In the genomic region with DNA sequence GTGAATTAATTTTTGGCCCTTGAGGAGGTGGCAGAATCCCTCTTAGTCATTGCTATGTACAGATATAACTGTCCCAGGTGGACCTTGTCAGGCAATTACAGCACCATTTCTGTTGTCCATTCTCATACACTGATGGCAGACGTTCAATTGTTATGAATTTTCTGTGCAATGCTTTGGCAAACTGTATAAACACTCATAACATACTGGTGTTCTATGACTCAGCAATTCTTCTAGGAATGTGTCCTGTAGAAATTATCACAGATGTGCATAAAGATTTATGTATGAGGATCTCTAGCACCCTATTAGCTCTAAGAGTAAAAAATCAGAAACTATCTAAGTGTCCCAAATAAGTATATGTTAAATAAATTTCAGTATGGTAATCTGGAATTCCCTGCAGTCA, we compare ENCODE assay signal across 17 cellular contexts.
A peak's percentile ranks its signal among the peaks of the same experiment; 100 is the strongest.
DNase-seq lines count a peak whose midpoint lies in the region; ATAC-seq and TF ChIP-seq lines count a peak whose summit lies in the region.
"Had no signal": no experiment of that assay in that cellular context is flagged by ENCODE, and none has a peak within 500 bp of the region (broad histone marks: within the 10 kb centered on the region; RNA-seq: fewer than 3 reads in every experiment).

No MANE protein-coding gene starts in this region.

- no peak overlapping the region for H3K4me3 ChIP-seq in breast epithelium
- no peak overlapping the region for H3K4me3 ChIP-seq in adipocyte (ENCODE audit: low read length)
- H3K4me3 ChIP-seq in left ventricle myocardium inferior = no peak overlapping the region
- H3K4me3 ChIP-seq: Peyer's patch had no signal

- H3K4me3 Mint-ChIP-seq in MCF 10A (ENCODE audit: unreplicated experiment) = no peak overlapping the region
- H3K4me3 Mint-ChIP-seq: activated CD8-positive, alpha-beta T cell treated with anti-CD3 and anti-CD28 coated beads for 36 hours; memory B cell had no signal

- no peaks in the 10 kb centered on the region for H3K36me3 ChIP-seq in breast epithelium
- no peaks in the 10 kb centered on the region for H3K36me3 ChIP-seq in adipocyte (ENCODE audit: control insufficient read depth, insufficient read depth, low read length, severe bottlenecking)
- no peaks in the 10 kb centered on the region for H3K36me3 ChIP-seq in left ventricle myocardium inferior
- H3K36me3 ChIP-seq: Peyer's patch had no signal

- no peak overlapping the region for H3K9ac ChIP-seq in adipocyte (ENCODE audit: low read length)

- CTCF ChIA-PET in MCF 10A (lab: Yijun Ruan, JAX) = no interaction called here

- TF ChIP-seq POLR2A in breast epithelium (IDR thresholded peaks at IDR 0.05) = no peak

- no peak overlapping the region for H3K27ac Mint-ChIP-seq in MCF 10A (ENCODE audit: low read depth, unreplicated experiment)
- H3K27ac Mint-ChIP-seq: activated CD8-positive, alpha-beta T cell treated with anti-CD3 and anti-CD28 coated beads for 36 hours; activated naive CD4-positive, alpha-beta T cell treated with anti-CD3 and anti-CD28 coated beads, Interleukin-2, amount 50 U/mL, for 72 hours; memory B cell had no signal

- BruUV-seq in MCF 10A (replicated peaks; lab: Mats Ljungman, UMichigan) = no TSS peak

- peaks cover 5% of the 10 kb centered on the region for H3K27me3 Mint-ChIP-seq in MCF 10A (ENCODE audit: insufficient read depth, unreplicated experiment)

- H3K4me1 ChIP-seq in breast epithelium (no peaks in the 10 kb centered on the region), adipocyte (ENCODE audit: control insufficient read depth, insufficient read depth, low read length) (peaks cover 19% of the 10 kb centered on the region), left ventricle myocardium inferior (no peaks in the 10 kb centered on the region)
- H3K4me1 ChIP-seq: Peyer's patch had no signal

- H3K27me3 ChIP-seq in breast epithelium = no peaks in the 10 kb centered on the region
- H3K27me3 ChIP-seq in adipocyte (replicated peaks; ENCODE audit: control insufficient read depth, insufficient read depth, low read length) = no peaks in the 10 kb centered on the region
- H3K27me3 ChIP-seq in left ventricle myocardium inferior (ENCODE audit: low read depth) = no peaks in the 10 kb centered on the region
- H3K27me3 ChIP-seq: Peyer's patch had no signal

- TF ChIP-seq CTCF in MCF 10A (IDR thresholded peaks at IDR 0.05; ENCODE audit: unreplicated experiment) (no peak), breast epithelium (IDR thresholded peaks at IDR 0.05) (no peak), left ventricle myocardium inferior (IDR thresholded peaks at IDR 0.05; ENCODE audit: borderline replicate concordance) (no peak)

- H3K9me3 ChIP-seq in breast epithelium (no peaks in the 10 kb centered on the region), adipocyte (ENCODE audit: control insufficient read depth, low read length) (no peaks in the 10 kb centered on the region), left ventricle myocardium inferior (replicated peaks) (no peaks in the 10 kb centered on the region)
- H3K9me3 ChIP-seq: Peyer's patch had no signal

- intact Hi-C loops in MCF 10A (cut with micrococcal nuclease) (no loop called here), breast epithelium (cut with DNase I; ENCODE audit: low total_unique reads) (no loop called here), left ventricle myocardium inferior (cut with micrococcal nuclease) (no loop called here)

- H3K27ac ChIP-seq in breast epithelium (no peak overlapping the region), left ventricle myocardium inferior (replicated peaks) (no peak overlapping the region)
- H3K27ac ChIP-seq: Peyer's patch had no signal

- H3K4me1 Mint-ChIP-seq in MCF 10A (ENCODE audit: insufficient read depth, unreplicated experiment) = no peaks in the 10 kb centered on the region
- H3K4me1 Mint-ChIP-seq: memory B cell had no signal

- no peak for ATAC-seq in HG02623 (IDR thresholded peaks at IDR 0.05; ENCODE audit: unreplicated experiment)
- ATAC-seq: activated CD8-positive, alpha-beta T cell treated with anti-CD3 and anti-CD28 coated beads for 36 hours; activated naive CD4-positive, alpha-beta T cell treated with anti-CD3 and anti-CD28 coated beads, Interleukin-2, amount 50 U/mL, for 72 hours; stimulated activated naive CD8-positive, alpha-beta T cell treated with anti-CD3 and anti-CD28 coated beads, Interleukin-15, Interleukin-2, amounts not matched to agents 100 U/mL and 50 U/mL, for 24 hours had no signal

- no peaks in the 10 kb centered on the region for H3K9me3 Mint-ChIP-seq in MCF 10A (ENCODE audit: unreplicated experiment)
- H3K9me3 Mint-ChIP-seq: activated CD8-positive, alpha-beta T cell treated with anti-CD3 and anti-CD28 coated beads for 36 hours; activated naive CD4-positive, alpha-beta T cell treated with anti-CD3 and anti-CD28 coated beads, Interleukin-2, amount 50 U/mL, for 72 hours; memory B cell had no signal

- POLR2A ChIA-PET in MCF 10A (lab: Yijun Ruan, JAX) = no interaction called here

- H3K36me3 Mint-ChIP-seq in MCF 10A (ENCODE audit: insufficient read depth, unreplicated experiment) = no peaks in the 10 kb centered on the region
- H3K36me3 Mint-ChIP-seq: activated naive CD4-positive, alpha-beta T cell treated with anti-CD3 and anti-CD28 coated beads, Interleukin-2, amount 50 U/mL, for 72 hours; memory B cell had no signal

- peak; percentile 56 for DNase-seq in MCF 10A (ENCODE audit: unreplicated experiment)
- DNase-seq in breast epithelium (ENCODE audit: low spot score in 2 of 2) = no peak
- peak; percentile 56 for DNase-seq in adipocyte (ENCODE audit: low read depth)
- peak; percentile 6 for DNase-seq in fibroblast of peridontal ligament (ENCODE audit: extremely low read depth)
- no peak for DNase-seq in cerebellum (ENCODE audit: low spot score)
- DNase-seq in left ventricle myocardium inferior = no peak
- no peak for DNase-seq in NCI-H1694 treated with DMSO at 0.1 percent for 48 hours (lab: John Stamatoyannopoulos, UW)
- DNase-seq: activated CD8-positive, alpha-beta T cell treated with anti-CD3 and anti-CD28 coated beads for 36 hours; activated T-cell treated with anti-CD3 and anti-CD28 coated beads, Interleukin-2, amount 50 U/mL, for 48 hours; caudate nucleus; GOT3; NCI-H1930; Peyer's patch; stimulated activated naive CD8-positive, alpha-beta T cell treated with anti-CD3 and anti-CD28 coated beads, Interleukin-15, Interleukin-2, amounts not matched to agents 100 U/mL and 50 U/mL, for 24 hours had no signal

Comparison
In these comparisons a context has a peak if more than half of its experiments do, and no peak if none do; other contexts are left out.
1. DNase-seq: peak in MCF 10A (single experiment), adipocyte (single experiment) and fibroblast of peridontal ligament (single experiment); none in breast epithelium (0 of 2), cerebellum (single experiment), left ventricle myocardium inferior (single experiment) and NCI-H1694 treated with DMSO at 0.1 percent for 48 hours (single experiment).